Comparison of ENCODE assay signal across 9 cellular contexts in the genomic region with DNA sequence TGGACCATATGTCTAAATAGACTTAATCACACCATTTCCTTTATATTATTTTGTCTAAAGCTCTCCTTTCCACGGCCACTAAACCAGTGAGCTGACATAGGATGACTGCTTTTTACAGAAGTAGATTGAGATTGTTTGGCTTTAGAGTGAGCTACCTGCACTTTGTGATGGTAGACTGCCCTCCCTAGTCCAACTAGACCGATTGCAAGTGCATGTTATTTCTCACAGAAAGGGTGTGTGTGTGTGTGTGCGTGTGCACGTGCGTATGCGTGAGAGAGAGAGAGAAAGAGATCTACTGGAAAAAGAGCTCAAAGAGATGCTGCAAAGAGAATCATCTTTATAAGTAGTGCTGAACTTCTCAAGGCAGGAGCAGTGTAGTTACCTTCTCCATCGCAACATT.
A peak's percentile ranks its signal among the peaks of the same experiment; 100 is the strongest.
DNase-seq lines count a peak whose midpoint lies in the region; ATAC-seq and TF ChIP-seq lines count a peak whose summit lies in the region.
"Had no signal": no experiment of that assay in that cellular context is flagged by ENCODE, and none has a peak within 500 bp of the region (broad histone marks: within the 10 kb centered on the region; RNA-seq: fewer than 3 reads in every experiment).

No MANE protein-coding gene starts in this region.

- H3K27ac Mint-ChIP-seq in CD4-positive, alpha-beta T cell: no peak overlapping the region

- H3K4me3 ChIP-seq in GM12875 (ENCODE audit: low read depth, low read length): no peak overlapping the region
- H3K4me3 ChIP-seq in SJCRH30: no peak overlapping the region
- H3K4me3 ChIP-seq: thoracic aorta had no signal

- peaks cover 38% of the 10 kb centered on the region for H3K4me1 Mint-ChIP-seq in CD4-positive, alpha-beta T cell (ENCODE audit: low read depth)

- POLR2A ChIA-PET in CD4-positive, alpha-beta T cell (lab: Charles Lee): interaction anchor here (0.6 to 0.8 kb wide), 3 partner anchors 9 to 65 kb away, joined by 3 to 4 read pairs (median 3); no protein-coding TSS in a partner anchor

- H3K4me3 Mint-ChIP-seq in CD4-positive, alpha-beta T cell: no peak overlapping the region

- H3K4me1 ChIP-seq in SJCRH30: peaks cover 37% of the 10 kb centered on the region

- peaks cover 3% of the 10 kb centered on the region; the same call in 1 of the 2 replicates for H3K36me3 ChIP-seq in SJCRH30
- H3K36me3 ChIP-seq: thoracic aorta had no signal

- CTCF ChIA-PET in CD4-positive, alpha-beta T cell (lab: Charles Lee): interaction anchor here (1.1 to 1.2 kb wide), 3 partner anchors 8 to 179 kb away, joined by 3 to 4 read pairs (median 3); no protein-coding TSS in a partner anchor

- no peaks in the 10 kb centered on the region for H3K9me3 Mint-ChIP-seq in CD4-positive, alpha-beta T cell

- peaks cover 9% of the 10 kb centered on the region for H3K36me3 Mint-ChIP-seq in CD4-positive, alpha-beta T cell (ENCODE audit: low read depth)

- peak; percentile 84 for ATAC-seq in CD4-positive, alpha-beta T cell (ENCODE audit: poor library complexity)
- no peak for ATAC-seq in GM21381 (IDR thresholded peaks at IDR 0.05; ENCODE audit: unreplicated experiment)
- no peak for ATAC-seq in GM19452 (IDR thresholded peaks at IDR 0.05; ENCODE audit: unreplicated experiment)

- no peaks in the 10 kb centered on the region for H3K9me3 ChIP-seq in CD4-positive, alpha-beta T cell (ENCODE audit: control insufficient read depth, low read length)
- peaks cover 4% of the 10 kb centered on the region for H3K9me3 ChIP-seq in SJCRH30 (replicated peaks)
- H3K9me3 ChIP-seq: thoracic aorta had no signal

- H3K27ac ChIP-seq in CD4-positive, alpha-beta T cell (ENCODE audit: low read depth, low read length): no peak overlapping the region
- H3K27ac ChIP-seq in SJCRH30: no peak overlapping the region

- intact Hi-C loops in CD4-positive, alpha-beta T cell (cut with DNase I, micrococcal nuclease): no loop called here

- peak in 3 of 10 experiments; percentile 3 to 34 (median 13) for DNase-seq in CD4-positive, alpha-beta T cell
- peak; percentile 24 to 56 for DNase-seq in SJCRH30
- peak; percentile 37 for DNase-seq in kidney tubule cell (ENCODE audit: low spot score)
- no peak for DNase-seq in hypothalamus (lab: John Stamatoyannopoulos, UW)
- DNase-seq in NCI-H526 treated with DMSO at 0.1 percent for 48 hours (lab: John Stamatoyannopoulos, UW): no peak

- TF ChIP-seq CTCF in CD4-positive, alpha-beta T cell (IDR thresholded peaks at IDR 0.05): no peak
- TF ChIP-seq CTCF in GM12875 (IDR thresholded peaks at IDR 0.05; ENCODE audit: borderline replicate concordance, insufficient read depth, low read depth, low read length): peak; percentile 41; the same call in 1 of the 2 replicates

- no peaks in the 10 kb centered on the region for H3K27me3 ChIP-seq in CD4-positive, alpha-beta T cell (ENCODE audit: control insufficient read depth, insufficient read depth, low read length)
- H3K27me3 ChIP-seq in SJCRH30: no peaks in the 10 kb centered on the region

- H3K27me3 Mint-ChIP-seq in CD4-positive, alpha-beta T cell: no peaks in the 10 kb centered on the region

Comparison
In these comparisons a context has a peak if more than half of its experiments do, and no peak if none do; other contexts are left out.
1. DNase-seq: peak in SJCRH30 (2 of 2) and kidney tubule cell (single experiment); none in hypothalamus (0 of 51) and NCI-H526 treated with DMSO at 0.1 percent for 48 hours (single experiment).